8 cellular contexts compared by ENCODE assay signal in the genomic region with DNA sequence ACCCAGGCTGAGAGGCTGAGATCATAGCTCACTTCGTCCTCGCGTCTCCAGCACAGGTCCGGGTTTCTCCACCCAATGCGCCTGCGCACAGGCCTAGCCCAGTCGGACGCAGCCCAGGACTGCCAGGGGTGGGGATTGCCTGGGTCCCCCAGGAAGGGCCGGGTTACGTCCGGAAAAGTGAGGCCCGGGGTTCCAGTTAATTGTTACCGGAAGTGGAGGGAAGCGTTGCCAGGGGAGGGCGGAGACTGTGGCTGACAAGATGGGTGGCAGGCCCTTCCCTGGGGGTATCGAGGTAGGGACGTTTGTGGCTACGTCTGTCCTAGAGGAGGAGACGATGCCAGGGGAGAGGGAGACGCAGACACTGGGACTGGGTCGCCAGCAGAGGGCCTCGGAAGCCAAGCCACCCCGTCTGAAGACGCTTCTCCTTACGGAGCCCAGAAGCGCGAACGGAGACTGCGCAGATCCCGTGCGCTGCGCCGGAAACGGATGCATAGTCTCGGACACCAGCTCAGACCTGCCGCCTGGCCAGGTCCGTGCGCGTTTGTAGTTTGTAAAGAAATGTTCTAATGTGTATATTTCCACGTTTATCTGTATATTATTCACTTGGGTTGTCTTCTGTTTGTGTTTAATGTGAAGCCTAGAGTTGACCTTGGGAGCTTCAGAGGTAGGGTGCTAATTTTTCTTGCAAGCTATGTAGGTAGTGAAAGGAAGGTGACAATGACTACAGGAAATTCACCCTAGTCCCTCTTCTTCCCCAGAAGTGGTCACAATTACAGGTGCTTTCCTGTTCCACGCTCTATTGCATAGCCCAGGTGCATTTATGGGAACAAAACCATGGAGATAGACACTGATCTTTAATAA. TPM values are rescaled to one million over a fixed set of nuclear protein-coding genes. Genes with fewer than 3 reads are reported as not detected.
DNase-seq lines count a peak whose midpoint lies in the region; ATAC-seq and TF ChIP-seq lines count a peak whose summit lies in the region.

No MANE protein-coding gene starts in this region.

- H4K91ac ChIP-seq in IMR-90 (ENCODE audit: insufficient read depth, low read depth, low read length) = peak overlapping the region; percentile 54

- H4K8ac ChIP-seq in IMR-90 (ENCODE audit: low read depth in 2 of 2, low read length in 2 of 2) = peak overlapping the region; percentile 52 to 93

- no peaks in the 10 kb centered on the region for H3K27me3 ChIP-seq in IMR-90 (ENCODE audit: control insufficient read depth, insufficient read depth, low read length)
- no peaks in the 10 kb centered on the region for H3K27me3 ChIP-seq in PC-3 (ENCODE audit: low read length)
- H3K27me3 ChIP-seq in esophagus muscularis mucosa = no peaks in the 10 kb centered on the region

- POLR2A ChIA-PET in IMR-90 (lab: Charles Lee; ENCODE audit: unreplicated experiment) = no interaction called here
- POLR2A ChIA-PET in PC-3 (lab: Charles Lee; ENCODE audit: unreplicated experiment) = no interaction called here

- no peak for TF ChIP-seq EP300 in esophagus muscularis mucosa (IDR thresholded peaks at IDR 0.05)

- no peak overlapping the region for H2BK15ac ChIP-seq in IMR-90 (ENCODE audit: low read depth, low read length)

- H3K9ac ChIP-seq in IMR-90 (ENCODE audit: low read depth, low read length) (peak overlapping the region; percentile 63), PC-3 (ENCODE audit: low read length) (peak overlapping the region; percentile 62)

- peak overlapping the region; percentile 72 for H3K18ac ChIP-seq in IMR-90 (ENCODE audit: low read depth, low read length)

- BruUV-seq in IMR-90 (replicated peaks; lab: Mats Ljungman, UMichigan) (no TSS peak), PC-3 (replicated peaks; lab: Mats Ljungman, UMichigan) (TSS peak; percentile 69)

- no peaks in the 10 kb centered on the region for H3K9me1 ChIP-seq in IMR-90 (ENCODE audit: insufficient read depth, low read length)

- ATAC-seq in GM21526 (IDR thresholded peaks at IDR 0.05; ENCODE audit: low FRiP score, unreplicated experiment) = peak; percentile 55
- peak; percentile 90 for ATAC-seq in IMR-90 (ENCODE audit: low read depth)
- peak; percentile 89 for ATAC-seq in PC-3

- dilution Hi-C loops in IMR-90 (cut with HindIII; ENCODE audit: low sequenced_read_pairs, unreplicated experiment) = no loop called here

- peak overlapping the region; percentile 88 for H3K14ac ChIP-seq in IMR-90 (replicated peaks; ENCODE audit: low read depth, low read length)

- peak overlapping the region; percentile 83 for H3K4ac ChIP-seq in IMR-90 (ENCODE audit: low read depth, low read length)

- H3K9me2 ChIP-seq in PC-3 (replicated peaks; ENCODE audit: low read length) = no peaks in the 10 kb centered on the region

- peak overlapping the region; percentile 88 for H3K4me3 Mint-ChIP-seq in activated T-cell treated with anti-CD3 and anti-CD28 coated beads, Interleukin-2, amount 50 U/mL, for 24 hours

- H3K27ac Mint-ChIP-seq in activated T-cell treated with anti-CD3 and anti-CD28 coated beads, Interleukin-2, amount 50 U/mL, for 24 hours = peak overlapping the region; percentile 99

- H2BK120ac ChIP-seq in IMR-90 (ENCODE audit: low read depth, low read length) = peak overlapping the region; percentile 30; the same call in 1 of the 2 replicates

- H3K4me2 ChIP-seq in IMR-90 (ENCODE audit: low read depth, low read length) = peak overlapping the region; percentile 84
- peak overlapping the region; percentile 85 for H3K4me2 ChIP-seq in PC-3 (ENCODE audit: low read length)

- peak overlapping the region; percentile 87 for H4K5ac ChIP-seq in IMR-90 (ENCODE audit: low read depth, low read length)

- H2AK5ac ChIP-seq in IMR-90 (ENCODE audit: low read depth, low read length) = peak overlapping the region; percentile 25; the same call in 1 of the 2 replicates

- TF ChIP-seq CTCF in IMR-90 (conservative IDR thresholded peaks at IDR 0.05; ENCODE audit: low read depth, low read length) (peak; percentile 71), PC-3 (conservative IDR thresholded peaks at IDR 0.05; ENCODE audit: low read depth, low read length) (peak; percentile 62), esophagus muscularis mucosa (IDR thresholded peaks at IDR 0.05) (peak; percentile 57 to 67 (median 58))

- peaks cover 8% of the 10 kb centered on the region for H3F3A ChIP-seq in PC-3 (ENCODE audit: low read length, unreplicated experiment)

- peak overlapping the region; percentile 88 for H2BK5ac ChIP-seq in IMR-90 (ENCODE audit: low read depth, low read length, poor library complexity, severe bottlenecking)

- peaks cover 11% of the 10 kb centered on the region for H4K20me1 ChIP-seq in IMR-90 (ENCODE audit: insufficient read depth, low read length)
- peaks cover 18% of the 10 kb centered on the region for H4K20me1 ChIP-seq in PC-3 (ENCODE audit: low read length)

- H3K36me3 Mint-ChIP-seq in activated T-cell treated with anti-CD3 and anti-CD28 coated beads, Interleukin-2, amount 50 U/mL, for 24 hours (ENCODE audit: low read depth) = peaks cover 61% of the 10 kb centered on the region

- intact Hi-C loops in IMR-90 (cut with micrococcal nuclease) = loop anchor here (5.0 to 10.0 kb wide), 2 partner anchors 282 to 575 kb away; a partner anchor contains a TSS
- intact Hi-C loops in PC-3 (cut with micrococcal nuclease) = no loop called here
- intact Hi-C loops in esophagus muscularis mucosa (cut with DNase I) = loop anchor here (10.0 kb wide), 1 partner anchor 565 kb away; a partner anchor contains a TSS

- 0% methylated on average over 7 of the region's 41 CpGs; no CpG with 5 or more reads in 1 of the 2 experiments for WGBS in IMR-90 (ENCODE audit: extremely low coverage in 2 of 2, insufficient read length in 1 of 2), 2 experiments
- 2% methylated on average over 32 of the region's 41 CpGs for WGBS in esophagus muscularis mucosa

- no peaks in the 10 kb centered on the region for H3K9me3 Mint-ChIP-seq in activated T-cell treated with anti-CD3 and anti-CD28 coated beads, Interleukin-2, amount 50 U/mL, for 24 hours

- H3K36me3 ChIP-seq in IMR-90 (ENCODE audit: control insufficient read depth, insufficient read depth, low read length) (peaks cover 11% of the 10 kb centered on the region), PC-3 (ENCODE audit: low read depth, low read length) (peaks cover 28% of the 10 kb centered on the region), esophagus muscularis mucosa (peaks cover 28 to 52% (median 36%) of the 10 kb centered on the region in 4 donors)

- no peaks in the 10 kb centered on the region for H3K9me3 ChIP-seq in IMR-90 (ENCODE audit: control insufficient read depth, insufficient read depth, low read length)
- no peaks in the 10 kb centered on the region for H3K9me3 ChIP-seq in PC-3 (ENCODE audit: low read length)
- no peaks in the 10 kb centered on the region for H3K9me3 ChIP-seq in esophagus muscularis mucosa

- H3K4me1 ChIP-seq in IMR-90 (ENCODE audit: control insufficient read depth, insufficient read depth, low read length) = peaks cover 4% of the 10 kb centered on the region; the same call in 1 of the 2 replicates
- H3K4me1 ChIP-seq in PC-3 (ENCODE audit: insufficient read depth, low read length) = peaks cover 23% of the 10 kb centered on the region
- peaks cover 36 to 65% (median 50%) of the 10 kb centered on the region in 4 donors for H3K4me1 ChIP-seq in esophagus muscularis mucosa

- peaks cover 7 to 34% of the 10 kb centered on the region in 2 experiments for H3K79me1 ChIP-seq in IMR-90 (ENCODE audit: low read depth in 1 of 2, low read length in 2 of 2)

- H3K4me1 Mint-ChIP-seq in activated T-cell treated with anti-CD3 and anti-CD28 coated beads, Interleukin-2, amount 50 U/mL, for 24 hours (ENCODE audit: low read depth) = peaks cover 61% of the 10 kb centered on the region

- peak overlapping the region; percentile 56 for H3K4me3 ChIP-seq in IMR-90 (ENCODE audit: insufficient read depth, low read depth, low read length)
- H3K4me3 ChIP-seq in PC-3 (ENCODE audit: low read length) = peak overlapping the region; percentile 68
- H3K4me3 ChIP-seq in esophagus muscularis mucosa = peak overlapping the region; percentile 53 to 62 (median 59)

- H3K56ac ChIP-seq in IMR-90 (ENCODE audit: extremely low read depth, insufficient read depth, low read length) = peak overlapping the region; percentile 32; the same call in 1 of the 2 replicates

- in situ Hi-C loops in IMR-90 (cut with MboI; ENCODE audit: low sequenced_read_pairs) = loop anchor here (25.0 kb wide), 1 partner anchor 572 kb away; a partner anchor contains a TSS

- H3K23ac ChIP-seq in IMR-90 (ENCODE audit: low read depth, low read length) = peak overlapping the region; percentile 91

- DNase-seq in DMS 273 treated with DMSO at 0.1 percent for 48 hours (lab: John Stamatoyannopoulos, UW) (peak; percentile 87), IMR-90 (peak; percentile 87), PC-3 (peak; percentile 90), esophagus muscularis mucosa (ENCODE audit: extremely low spot score) (peak; percentile 97), myocyte (ENCODE audit: low read depth) (peak; percentile 96)
- DNase-seq in activated T-cell treated with anti-CD3 and anti-CD28 coated beads, Interleukin-2, amount 50 U/mL, for 24 hours = peak; percentile 93
- DNase-seq in stimulated activated CD8-positive, alpha-beta memory T cell treated with anti-CD3 and anti-CD28 coated beads, Interleukin-7, amount 100 ng/mL, for 4 hours (ENCODE audit: low read depth in 2 of 2) = peak; percentile 71 to 77

- H2AFZ ChIP-seq in IMR-90 (replicated peaks; ENCODE audit: low read length, poor library complexity) = peak overlapping the region; percentile 95
- peak overlapping the region; percentile 78 for H2AFZ ChIP-seq in PC-3 (ENCODE audit: low read length)

- TF ChIP-seq POLR2A in IMR-90 (IDR thresholded peaks at IDR 0.05; ENCODE audit: low read depth, low read length) = peak; percentile 59
- no peak for TF ChIP-seq POLR2A in esophagus muscularis mucosa (IDR thresholded peaks at IDR 0.05; ENCODE audit: low read depth)

- no peak overlapping the region for H2BK20ac ChIP-seq in IMR-90 (ENCODE audit: low read depth, low read length)

- peak; percentile 70 for TF ChIP-seq RAD21 in IMR-90 (IDR thresholded peaks at IDR 0.05; ENCODE audit: low read length)

- H3K27me3 Mint-ChIP-seq in activated T-cell treated with anti-CD3 and anti-CD28 coated beads, Interleukin-2, amount 50 U/mL, for 24 hours = no peaks in the 10 kb centered on the region

- CTCF ChIA-PET in IMR-90 (lab: Yijun Ruan, JAX) (interaction anchor here (0.6 to 1.0 kb wide), 3 partner anchors 14 to 270 kb away, joined by 3 read pairs; no protein-coding TSS in a partner anchor), PC-3 (lab: Charles Lee) (no interaction called here)

- peak overlapping the region; percentile 87 for H3K27ac ChIP-seq in IMR-90 (ENCODE audit: insufficient read depth, low read length)
- H3K27ac ChIP-seq in PC-3 (ENCODE audit: low read length) = peak overlapping the region; percentile 71
- peak overlapping the region; percentile 89 to 93 (median 89) for H3K27ac ChIP-seq in esophagus muscularis mucosa (replicated peaks in 1 of 4)

- H3K79me2 ChIP-seq in PC-3 (ENCODE audit: low read length) = peaks cover 26% of the 10 kb centered on the region

- peak overlapping the region; percentile 33 for H2AK9ac ChIP-seq in IMR-90 (replicated peaks; ENCODE audit: low read depth, low read length, poor library complexity)

RNA-seq across cellular contexts. Expression of a gene that starts 7.3 kb away (rescaled TPM):
- total RNA-seq in IMR-90 (2012; rRNA removed) (71.0 and 73.9 TPM in 2 replicates), PC-3 (2014; rRNA removed) (46.8 and 49.4 TPM in 2 replicates), esophagus muscularis mucosa (10 to 100 TPM; 33.7 to 75.2 (median 52.5) TPM), myocyte (83.7 and 87.6 TPM in 2 replicates)
- 41.5 and 71.0 TPM in 2 replicates for polyA plus RNA-seq in IMR-90 (2012; rRNA removed)
- polyA plus RNA-seq in IMR-90 (2012; cell fraction: cytosol; rRNA removed) = 11.6 and 22.6 TPM in 2 replicates
- polyA plus RNA-seq in IMR-90 (2012; cell fraction: nucleus; rRNA removed; ENCODE audit: low replicate concordance) = 417 and 584 TPM in 2 replicates
- 42.5 TPM for polyA plus RNA-seq in myocyte (2012)

RNA-seq across cellular contexts. Expression of a gene that starts 7.6 kb away (rescaled TPM):
- total RNA-seq in IMR-90 (2012; rRNA removed) (8.6 and 22.2 TPM in 2 replicates), PC-3 (2014; rRNA removed) (29.8 and 31.0 TPM in 2 replicates), esophagus muscularis mucosa (10 to 100 TPM; 56.9 to 76.7 (median 65.2) TPM), myocyte (38.5 and 56.1 TPM in 2 replicates)
- 16.8 and 19.5 TPM in 2 replicates for polyA plus RNA-seq in IMR-90 (2012; rRNA removed)
- 1.9 and 2.6 TPM in 2 replicates for polyA plus RNA-seq in IMR-90 (2012; cell fraction: cytosol; rRNA removed)
- 0.99 and 6.8 TPM in 2 replicates for polyA plus RNA-seq in IMR-90 (2012; cell fraction: nucleus; rRNA removed; ENCODE audit: low replicate concordance)
- 31.1 TPM for polyA plus RNA-seq in myocyte (2012)

RNA-seq across cellular contexts. Expression of a gene that starts 32.4 kb away (rescaled TPM):
- total RNA-seq in IMR-90 (2012; rRNA removed) (0.28 TPM in 1 of 2 replicates, not detected in the other), PC-3 (2014; rRNA removed) (not detected in 2 replicates), esophagus muscularis mucosa (not detected), myocyte (not detected in 2 replicates)
- polyA plus RNA-seq in IMR-90 (2012; rRNA removed) = not detected in 2 replicates
- polyA plus RNA-seq in IMR-90 (2012; cell fraction: cytosol; rRNA removed) = 0.09 and 0.27 TPM in 2 replicates
- not detected in 2 replicates for polyA plus RNA-seq in IMR-90 (2012; cell fraction: nucleus; rRNA removed; ENCODE audit: low replicate concordance)
- polyA plus RNA-seq in myocyte (2012) = not detected

Comparison
In these comparisons a context has a peak if more than half of its experiments do, and no peak if none do; other contexts are left out.
1. Peak in every context shown above with its lines: DNase-seq, ATAC-seq, H3K4me3 ChIP-seq and H3K27ac ChIP-seq.